22 cellular contexts compared by ENCODE assay signal in genomic region chr5:132298813-132299212, GRCh38. TPM values are rescaled to one million over a fixed set of nuclear protein-coding genes. Genes with fewer than 3 reads are reported as not detected.
A peak's percentile ranks its signal among the peaks of the same experiment; 100 is the strongest.
DNase-seq lines count a peak whose midpoint lies in the region; ATAC-seq and TF ChIP-seq lines count a peak whose summit lies in the region.
"Had no signal": no experiment of that assay in that cellular context is flagged by ENCODE, and none has a peak within 500 bp of the region (broad histone marks: within the 10 kb centered on the region; RNA-seq: fewer than 3 reads in every experiment).

No MANE protein-coding gene starts in this region.

- H3K23ac ChIP-seq in IMR-90 (ENCODE audit: low read depth, low read length) (peak overlapping the region; percentile 25; the same call in 1 of the 2 replicates), mesenchymal stem cell (ENCODE audit: low read length in 2 of 2) (no peak overlapping the region)

- H2AK9ac ChIP-seq in IMR-90 (replicated peaks; ENCODE audit: low read depth, low read length, poor library complexity), result no peak overlapping the region

- DNase-seq in IMR-90 (no peak), RWPE1 (ENCODE audit: low spot score) (no peak), osteocyte (ENCODE audit: extremely low spot score, unreplicated experiment) (peak; percentile 75), WERI-Rb-1 (no peak), superior temporal gyrus (ENCODE audit: extremely low spot score) (no peak), mesenchymal stem cell (no peak)
- no peak for DNase-seq in stimulated activated CD4-positive, alpha-beta T cell treated with anti-CD3 and anti-CD28 coated beads, Interleukin-12 subunit alpha, Interleukin-12 subunit beta, amount 100 ng/mL, for 4 hours
- DNase-seq: CD8-positive, alpha-beta memory T cell; DMS 273 treated with DMSO at 0.1 percent for 48 hours; DMS79 treated with DMSO at 0.1 percent for 48 hours; H9; NCI-H1092 treated with DMSO at 0.1 percent for 48 hours; NCI-H1436; NCI-H187; NCI-H524; NCI-H748 treated with DMSO at 0.1 percent for 48 hours; PC-3; Right ventricle myocardium superior had no signal

- H3K4ac ChIP-seq in IMR-90 (ENCODE audit: low read depth, low read length) (no peak overlapping the region), mesenchymal stem cell (ENCODE audit: low read depth in 1 of 2, low read length in 2 of 2) (no peak overlapping the region)

- TF ChIP-seq RAD21 in IMR-90 (IDR thresholded peaks at IDR 0.05; ENCODE audit: low read length), result no peak

- no peak overlapping the region for H3K9ac ChIP-seq in IMR-90 (ENCODE audit: low read depth, low read length)
- no peak overlapping the region for H3K9ac ChIP-seq in mesenchymal stem cell (ENCODE audit: low read length)

- dilution Hi-C loops in IMR-90 (cut with HindIII; ENCODE audit: low sequenced_read_pairs, unreplicated experiment), result no loop called here

- WGBS in IMR-90 (ENCODE audit: extremely low coverage in 2 of 2, insufficient read length in 1 of 2), 2 experiments, result no CpG with 5 or more reads among the region's 1 CpG
- WGBS in mesenchymal stem cell, result 93% methylated on average over 1 of the region's 1 CpG

- H3K4me3 ChIP-seq in IMR-90 (ENCODE audit: insufficient read depth, low read depth, low read length) (no peak overlapping the region), WERI-Rb-1 (ENCODE audit: low read depth, low read length) (no peak overlapping the region), mesenchymal stem cell (ENCODE audit: insufficient read depth in 1 of 2, low read depth in 1 of 2, low read length in 2 of 2) (no peak overlapping the region)
- H3K4me3 ChIP-seq: GM23338, SJSA1 had no signal

- H2BK12ac ChIP-seq in mesenchymal stem cell (ENCODE audit: low read length in 2 of 2), result no peak overlapping the region

- intact Hi-C loops in IMR-90 (cut with micrococcal nuclease), result no loop called here

- TF ChIP-seq CTCF in IMR-90 (conservative IDR thresholded peaks at IDR 0.05; ENCODE audit: low read depth, low read length) (no peak), RWPE1 (conservative IDR thresholded peaks at IDR 0.05; ENCODE audit: low read depth) (no peak), osteocyte (IDR thresholded peaks at IDR 0.05) (no peak), WERI-Rb-1 (IDR thresholded peaks at IDR 0.05; ENCODE audit: low read depth, low read length) (no peak)

- H3K18ac ChIP-seq in IMR-90 (ENCODE audit: low read depth, low read length) (no peak overlapping the region), mesenchymal stem cell (ENCODE audit: low read depth in 1 of 2, low read length in 2 of 2) (no peak overlapping the region)

- TF ChIP-seq POLR2A in IMR-90 (IDR thresholded peaks at IDR 0.05; ENCODE audit: low read depth, low read length), result no peak

- H3K27ac ChIP-seq in IMR-90 (ENCODE audit: insufficient read depth, low read length) (no peak overlapping the region), RWPE1 (peak overlapping the region; percentile 50), WERI-Rb-1 (no peak overlapping the region), mesenchymal stem cell (ENCODE audit: low read length, poor library complexity, severe bottlenecking) (no peak overlapping the region)
- H3K27ac ChIP-seq: C4-2B, SJSA1 had no signal

- H2BK15ac ChIP-seq in IMR-90 (ENCODE audit: low read depth, low read length) (no peak overlapping the region; the same call in 2 of the 3 replicates), mesenchymal stem cell (ENCODE audit: low read depth, poor library complexity, severe bottlenecking) (no peak overlapping the region)

- H4K5ac ChIP-seq in IMR-90 (ENCODE audit: low read depth, low read length), result no peak overlapping the region

- H3K36me3 ChIP-seq in IMR-90 (ENCODE audit: control insufficient read depth, insufficient read depth, low read length) (no peaks in the 10 kb centered on the region), WERI-Rb-1 (no peaks in the 10 kb centered on the region), mesenchymal stem cell (ENCODE audit: control insufficient read depth in 1 of 2, insufficient read depth in 2 of 2, low read depth in 1 of 2, low read length in 2 of 2) (peaks cover 0 to 12% of the 10 kb centered on the region in 2 experiments)

- no TSS peak for BruUV-seq in IMR-90 (replicated peaks; lab: Mats Ljungman, UMichigan)

- no peaks in the 10 kb centered on the region for H3K27me3 ChIP-seq in IMR-90 (ENCODE audit: control insufficient read depth, insufficient read depth, low read length)
- H3K27me3 ChIP-seq in WERI-Rb-1 (ENCODE audit: insufficient read depth, low read depth, severe bottlenecking), result peaks cover 2% of the 10 kb centered on the region
- no peaks in the 10 kb centered on the region for H3K27me3 ChIP-seq in mesenchymal stem cell (ENCODE audit: control insufficient read depth in 1 of 2, insufficient read depth in 1 of 2, low read length in 2 of 2)
- H3K27me3 ChIP-seq: SJSA1 had no signal

- H3K56ac ChIP-seq in IMR-90 (ENCODE audit: extremely low read depth, insufficient read depth, low read length), result no peak overlapping the region

- H3K27ac Mint-ChIP-seq in osteocyte (ENCODE audit: unreplicated experiment), result no peak overlapping the region
- H3K27ac Mint-ChIP-seq: CD8-positive, alpha-beta memory T cell; GM23338; H9; IgD-negative memory B cell had no signal

- H3K79me1 ChIP-seq in IMR-90 (ENCODE audit: low read depth in 1 of 2, low read length in 2 of 2) (peaks cover 46 to 56% of the 10 kb centered on the region in 2 experiments), mesenchymal stem cell (replicated peaks; ENCODE audit: low read length, poor library complexity, severe bottlenecking) (peaks cover 44% of the 10 kb centered on the region)

- H3K14ac ChIP-seq in IMR-90 (replicated peaks; ENCODE audit: low read depth, low read length) (0 out of 2 replicates have a peak overlapping the region, but pooled peaks have one; percentile 13), mesenchymal stem cell (ENCODE audit: low read length in 2 of 2) (no peak overlapping the region)

- in situ Hi-C loops in IMR-90 (cut with MboI; ENCODE audit: low sequenced_read_pairs), result no loop called here

- CTCF ChIA-PET in IMR-90 (lab: Yijun Ruan, JAX) (no interaction called here), RWPE1 (lab: Yijun Ruan, JAX) (no interaction called here)

- no peak for ATAC-seq in IMR-90 (ENCODE audit: low read depth)
- ATAC-seq: GM23338, PC-3 had no signal

- no peaks in the 10 kb centered on the region for H3K36me3 Mint-ChIP-seq in osteocyte (ENCODE audit: unreplicated experiment)
- H3K36me3 Mint-ChIP-seq: IgD-negative memory B cell had no signal

- no peak overlapping the region for H3K4me3 Mint-ChIP-seq in osteocyte (ENCODE audit: unreplicated experiment)
- H3K4me3 Mint-ChIP-seq: GM23338, H9 had no signal

- no peaks in the 10 kb centered on the region for H3K9me3 Mint-ChIP-seq in osteocyte (ENCODE audit: unreplicated experiment)
- H3K9me3 Mint-ChIP-seq: GM23338, H9, IgD-negative memory B cell had no signal

- H2AK5ac ChIP-seq in IMR-90 (ENCODE audit: low read depth, low read length), result peak overlapping the region; percentile 45
- H2AK5ac ChIP-seq in mesenchymal stem cell (ENCODE audit: low read length, severe bottlenecking), result no peak overlapping the region

- H4K20me1 ChIP-seq in IMR-90 (ENCODE audit: insufficient read depth, low read length), result no peaks in the 10 kb centered on the region

- H3K4me1 ChIP-seq in IMR-90 (ENCODE audit: control insufficient read depth, insufficient read depth, low read length) (peaks cover 9% of the 10 kb centered on the region), mesenchymal stem cell (ENCODE audit: control insufficient read depth, insufficient read depth, low read depth, low read length) (peaks cover 15% of the 10 kb centered on the region)

- H3K9me3 ChIP-seq in IMR-90 (ENCODE audit: control insufficient read depth, insufficient read depth, low read length), result no peaks in the 10 kb centered on the region
- H3K9me3 ChIP-seq in WERI-Rb-1 (ENCODE audit: severe bottlenecking), result no peaks in the 10 kb centered on the region
- H3K9me3 ChIP-seq in mesenchymal stem cell (ENCODE audit: control insufficient read depth, low read length), result no peaks in the 10 kb centered on the region
- H3K9me3 ChIP-seq: SJSA1 had no signal

- H2BK120ac ChIP-seq in IMR-90 (ENCODE audit: low read depth, low read length) (no peak overlapping the region), mesenchymal stem cell (ENCODE audit: low read depth, low read length) (no peak overlapping the region)

- peaks cover 22% of the 10 kb centered on the region; the same call in 1 of the 2 replicates for H3K9me1 ChIP-seq in IMR-90 (ENCODE audit: insufficient read depth, low read length)

- H3K4me2 ChIP-seq in IMR-90 (ENCODE audit: low read depth, low read length), result no peak overlapping the region
- H3K4me2 ChIP-seq in mesenchymal stem cell (ENCODE audit: low read length, poor library complexity, severe bottlenecking), result no peak overlapping the region
- H3K4me2 ChIP-seq: GM23338 had no signal

- H4K91ac ChIP-seq in IMR-90 (ENCODE audit: insufficient read depth, low read depth, low read length) (no peak overlapping the region), mesenchymal stem cell (ENCODE audit: low read length) (no peak overlapping the region)

- POLR2A ChIA-PET in IMR-90 (lab: Charles Lee; ENCODE audit: unreplicated experiment) (no interaction called here), RWPE1 (lab: Yijun Ruan, JAX; ENCODE audit: low non-redundant PET) (no interaction called here)

- H4K8ac ChIP-seq in IMR-90 (ENCODE audit: low read depth in 2 of 2, low read length in 2 of 2) (no peak overlapping the region), mesenchymal stem cell (ENCODE audit: low read length) (no peak overlapping the region)

- peak overlapping the region; percentile 37 for H2AFZ ChIP-seq in IMR-90 (replicated peaks; ENCODE audit: low read length, poor library complexity)
- H2AFZ ChIP-seq in mesenchymal stem cell (ENCODE audit: low read depth, low read length), result no peak overlapping the region
- H2AFZ ChIP-seq: GM23338 had no signal

- no peak overlapping the region for H2BK20ac ChIP-seq in IMR-90 (ENCODE audit: low read depth, low read length)

- H3K4me1 Mint-ChIP-seq in osteocyte (ENCODE audit: unreplicated experiment), result peaks cover 9% of the 10 kb centered on the region

- no peaks in the 10 kb centered on the region for H3K27me3 Mint-ChIP-seq in osteocyte (ENCODE audit: unreplicated experiment)

- H2BK5ac ChIP-seq in IMR-90 (ENCODE audit: low read depth, low read length, poor library complexity, severe bottlenecking), result no peak overlapping the region
- H2BK5ac ChIP-seq in mesenchymal stem cell (ENCODE audit: low read depth, low read length, poor library complexity, severe bottlenecking), result no peak overlapping the region

RNA-seq across cellular contexts. Expression of gene SLC22A4, which starts 4.6 kb away (rescaled TPM):
- total RNA-seq in IMR-90 (2012; rRNA removed) (2.8 and 3.2 TPM in 2 replicates), osteocyte (1.4 and 2.5 TPM in 2 replicates)
- 2.5 and 2.6 TPM in 2 replicates for polyA plus RNA-seq in IMR-90 (2012; rRNA removed)
- polyA plus RNA-seq in IMR-90 (2012; cell fraction: cytosol; rRNA removed), result 1.2 and 2.1 TPM in 2 replicates
- 7.0 and 12.7 TPM in 2 replicates for polyA plus RNA-seq in IMR-90 (2012; cell fraction: nucleus; rRNA removed; ENCODE audit: low replicate concordance)
- 1.8 TPM for polyA plus RNA-seq in mesenchymal stem cell (2013, experiment 1 of 2)
- polyA plus RNA-seq in mesenchymal stem cell (2013, experiment 2 of 2), result 1.9 TPM
- polyA plus RNA-seq: IgD-negative memory B cell had no signal

RNA-seq across cellular contexts. Expression of gene PDLIM4, which starts 41.3 kb away (rescaled TPM):
- 61.1 and 97.5 TPM in 2 replicates for total RNA-seq in IMR-90 (2012; rRNA removed)
- 214 and 225 TPM in 2 replicates for polyA plus RNA-seq in IMR-90 (2012; rRNA removed)
- 62.0 and 132 TPM in 2 replicates for polyA plus RNA-seq in IMR-90 (2012; cell fraction: cytosol; rRNA removed)
- polyA plus RNA-seq in IMR-90 (2012; cell fraction: nucleus; rRNA removed; ENCODE audit: low replicate concordance), result 199 and 416 TPM in 2 replicates
- total RNA-seq in osteocyte, result 42.7 and 47.8 TPM in 2 replicates
- 33.9 TPM for polyA plus RNA-seq in mesenchymal stem cell (2013, experiment 1 of 2)
- 34.0 TPM for polyA plus RNA-seq in mesenchymal stem cell (2013, experiment 2 of 2)
- polyA plus RNA-seq: CD8-positive, alpha-beta memory T cell; IgD-negative memory B cell had no signal
